25 cellular contexts compared by ENCODE assay signal in the genomic region with DNA sequence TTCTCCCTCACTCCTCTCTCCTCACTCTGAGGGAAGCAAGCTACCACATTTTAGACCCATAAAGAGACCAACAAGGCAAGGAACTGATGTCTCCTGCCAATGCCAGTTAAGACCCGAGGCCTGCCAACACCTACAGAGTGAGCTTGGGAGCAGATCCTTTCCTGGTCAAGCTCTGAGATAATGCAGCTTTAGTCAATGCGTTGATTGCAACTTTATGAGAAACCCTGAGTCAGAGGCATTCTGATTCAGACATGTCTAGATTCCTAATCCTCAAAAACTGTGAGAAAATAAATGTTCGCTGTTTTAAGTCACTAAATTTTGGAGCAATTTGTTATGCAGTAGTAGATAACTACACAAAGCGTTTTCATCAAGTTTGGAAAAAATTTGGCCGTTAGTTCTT.
DNase-seq lines count a peak whose midpoint lies in the region; ATAC-seq, FAIRE-seq and TF ChIP-seq lines count a peak whose summit lies in the region.
"Had no signal": no experiment of that assay in that cellular context is flagged by ENCODE, and none has a peak within 500 bp of the region (broad histone marks: within the 10 kb centered on the region; RNA-seq: fewer than 3 reads in every experiment).

No MANE protein-coding gene starts in this region.

- H3K27me3 ChIP-seq in keratinocyte (ENCODE audit: control insufficient read depth, extremely low read depth, insufficient read depth, low read length), result no peaks in the 10 kb centered on the region
- H3K27me3 ChIP-seq: stomach, transverse colon had no signal

- no peaks in the 10 kb centered on the region for H3K9me3 ChIP-seq in keratinocyte (ENCODE audit: control insufficient read depth, low read depth, low read length)
- H3K9me3 ChIP-seq: lower lobe of right lung, transverse colon had no signal

- no peaks in the 10 kb centered on the region for H3K4me1 Mint-ChIP-seq in activated naive CD4-positive, alpha-beta T cell treated with anti-CD3 and anti-CD28 coated beads, Interleukin-2, amount 10 ng/mL, durations not matched to agents 7 days and 5 days
- no peaks in the 10 kb centered on the region for H3K4me1 Mint-ChIP-seq in activated naive CD4-positive, alpha-beta T cell treated with anti-CD3 and anti-CD28 coated beads for 36 hours (ENCODE audit: low read depth)

- DNase-seq in activated naive CD4-positive, alpha-beta T cell treated with anti-CD3 and anti-CD28 coated beads, Interleukin-2, amount 10 ng/mL, durations not matched to agents 7 days and 5 days, result no peak
- DNase-seq in activated naive CD4-positive, alpha-beta T cell treated with anti-CD3 and anti-CD28 coated beads for 36 hours, result no peak
- DNase-seq in choroid plexus epithelial cell (ENCODE audit: low read depth) (peak; percentile 2), keratinocyte (ENCODE audit: low read depth, low spot score) (no peak), NCI-H2107 treated with DMSO at 0.1 percent for 48 hours (lab: John Stamatoyannopoulos, UW; ENCODE audit: unreplicated experiment) (no peak), COLO668 (lab: John Stamatoyannopoulos, UW; ENCODE audit: unreplicated experiment) (no peak)
- DNase-seq: 8988T; activated CD4-positive, alpha-beta T cell treated with anti-CD3 and anti-CD28 coated beads for 4 hours; DMS79; lower lobe of right lung; NCI-H1092; NCI-H2029 treated with DMSO at 0.1 percent for 48 hours; NCI-H345; SHP77 treated with DMSO at 0.1 percent for 48 hours; stimulated activated CD4-positive, alpha-beta T cell treated with anti-CD3 and anti-CD28 coated beads, Interleukin-12 subunit alpha, Interleukin-12 subunit beta, amount 100 ng/mL, for 4 hours; stimulated activated CD4-positive, alpha-beta T cell treated with anti-CD3 and anti-CD28 coated beads, Interleukin-4, amount 100 ng/mL, for 4 hours; stomach; SW 1271; transverse colon had no signal

- H3K27ac ChIP-seq in keratinocyte (ENCODE audit: control insufficient read depth, insufficient read depth, low read length), result no peak overlapping the region
- H3K27ac ChIP-seq: lower lobe of right lung, stomach, transverse colon had no signal

- H3K9ac ChIP-seq in keratinocyte (ENCODE audit: control insufficient read depth, extremely low read depth, insufficient read depth, low read length), result no peak overlapping the region

- H3K4me3 ChIP-seq in choroid plexus epithelial cell (ENCODE audit: low read depth, low read length) (no peak overlapping the region), keratinocyte (ENCODE audit: control insufficient read depth in 2 of 3, extremely low read depth in 1 of 3, insufficient read depth in 2 of 3, low read depth in 1 of 3, low read length in 3 of 3) (no peak overlapping the region)
- H3K4me3 ChIP-seq: lower lobe of right lung, stomach, transverse colon had no signal

- CTCF ChIA-PET in activated naive CD4-positive, alpha-beta T cell treated with anti-CD3 and anti-CD28 coated beads, Interleukin-2, amount 10 ng/mL, durations not matched to agents 7 days and 5 days (lab: Charles Lee), result no interaction called here
- CTCF ChIA-PET in activated naive CD4-positive, alpha-beta T cell treated with anti-CD3 and anti-CD28 coated beads for 36 hours (lab: Charles Lee), result interaction anchor here (0.6 kb wide), 1 partner anchor 67 kb away, joined by 3 read pairs; no protein-coding TSS in a partner anchor

- intact Hi-C loops in activated naive CD4-positive, alpha-beta T cell treated with anti-CD3 and anti-CD28 coated beads for 36 hours (cut with micrococcal nuclease), result no loop called here

- ATAC-seq in GM19324 (IDR thresholded peaks at IDR 0.05; ENCODE audit: low FRiP score, unreplicated experiment) (no peak), GM21526 (IDR thresholded peaks at IDR 0.05; ENCODE audit: low FRiP score, unreplicated experiment) (no peak)
- ATAC-seq: activated naive CD4-positive, alpha-beta T cell treated with anti-CD3 and anti-CD28 coated beads, Interleukin-2, amount 50 U/mL, for 72 hours; lower lobe of right lung had no signal

- H3K4me1 ChIP-seq in keratinocyte (ENCODE audit: control insufficient read depth, extremely low read depth, insufficient read depth, low read length), result no peaks in the 10 kb centered on the region
- H3K4me1 ChIP-seq: lower lobe of right lung, stomach, transverse colon had no signal

- H3K79me2 ChIP-seq in keratinocyte (ENCODE audit: control insufficient read depth, insufficient read depth, low read length), result no peaks in the 10 kb centered on the region

- TF ChIP-seq CTCF in choroid plexus epithelial cell (conservative IDR thresholded peaks at IDR 0.05; ENCODE audit: low read depth, low read length), result no peak
- TF ChIP-seq CTCF in keratinocyte (optimal IDR thresholded peaks at IDR 0.05 in 1 of 3, IDR thresholded peaks at IDR 0.05 in 1 of 3, conservative IDR thresholded peaks at IDR 0.05 in 1 of 3; ENCODE audit: extremely low read depth in 1 of 3, insufficient read depth in 2 of 3, low read length in 3 of 3), result no peak

- H2AFZ ChIP-seq in keratinocyte (ENCODE audit: control insufficient read depth, low read length), result no peak overlapping the region

- H3K27me3 Mint-ChIP-seq in activated naive CD4-positive, alpha-beta T cell treated with anti-CD3 and anti-CD28 coated beads, Interleukin-2, amount 10 ng/mL, durations not matched to agents 7 days and 5 days, result no peaks in the 10 kb centered on the region
- no peaks in the 10 kb centered on the region for H3K27me3 Mint-ChIP-seq in activated naive CD4-positive, alpha-beta T cell treated with anti-CD3 and anti-CD28 coated beads for 36 hours (ENCODE audit: low read depth)

- H3K36me3 ChIP-seq in keratinocyte (ENCODE audit: control insufficient read depth in 2 of 2, extremely low read depth in 1 of 2, insufficient read depth in 2 of 2, low read length in 2 of 2), result no peaks in the 10 kb centered on the region
- H3K36me3 ChIP-seq: lower lobe of right lung had no signal

- H3K9me1 ChIP-seq in keratinocyte (ENCODE audit: control insufficient read depth, extremely low read depth, insufficient read depth, low read length), result no peaks in the 10 kb centered on the region

- peaks cover 2% of the 10 kb centered on the region for H3K9me3 Mint-ChIP-seq in activated naive CD4-positive, alpha-beta T cell treated with anti-CD3 and anti-CD28 coated beads, Interleukin-2, amount 10 ng/mL, durations not matched to agents 7 days and 5 days
- no peaks in the 10 kb centered on the region for H3K9me3 Mint-ChIP-seq in activated naive CD4-positive, alpha-beta T cell treated with anti-CD3 and anti-CD28 coated beads for 36 hours
- H3K9me3 Mint-ChIP-seq: activated naive CD4-positive, alpha-beta T cell treated with anti-CD3 and anti-CD28 coated beads, Interleukin-2, amount 50 U/mL, for 72 hours had no signal

- no peaks in the 10 kb centered on the region for H4K20me1 ChIP-seq in keratinocyte (ENCODE audit: control insufficient read depth, extremely low read depth, insufficient read depth, low read length)

- FAIRE-seq in keratinocyte (lab: Jason Lieb, UNC), result peak; percentile 23
- FAIRE-seq: colon, GM19239, TTC549 had no signal

- dilution Hi-C loops in keratinocyte (cut with MboI; ENCODE audit: extremely low pct_ligation_motif_present, low sequenced_read_pairs), result no loop called here

- H3K4me3 Mint-ChIP-seq in activated naive CD4-positive, alpha-beta T cell treated with anti-CD3 and anti-CD28 coated beads, Interleukin-2, amount 10 ng/mL, durations not matched to agents 7 days and 5 days, result no peak overlapping the region
- H3K4me3 Mint-ChIP-seq in activated naive CD4-positive, alpha-beta T cell treated with anti-CD3 and anti-CD28 coated beads for 36 hours, result no peak overlapping the region

- peaks cover 25% of the 10 kb centered on the region for H3K36me3 Mint-ChIP-seq in activated naive CD4-positive, alpha-beta T cell treated with anti-CD3 and anti-CD28 coated beads, Interleukin-2, amount 10 ng/mL, durations not matched to agents 7 days and 5 days
- H3K36me3 Mint-ChIP-seq in activated naive CD4-positive, alpha-beta T cell treated with anti-CD3 and anti-CD28 coated beads for 36 hours (ENCODE audit: low read depth), result peaks cover 22% of the 10 kb centered on the region

- H3K4me2 ChIP-seq in keratinocyte (ENCODE audit: control insufficient read depth, extremely low read depth, insufficient read depth, low read depth, low read length), result no peak overlapping the region

- peak overlapping the region; percentile 71 for H3K27ac Mint-ChIP-seq in activated naive CD4-positive, alpha-beta T cell treated with anti-CD3 and anti-CD28 coated beads, Interleukin-2, amount 10 ng/mL, durations not matched to agents 7 days and 5 days
- no peak overlapping the region for H3K27ac Mint-ChIP-seq in activated naive CD4-positive, alpha-beta T cell treated with anti-CD3 and anti-CD28 coated beads for 36 hours
- H3K27ac Mint-ChIP-seq: activated naive CD4-positive, alpha-beta T cell treated with anti-CD3 and anti-CD28 coated beads, Interleukin-2, amount 50 U/mL, for 72 hours had no signal
